ENCODE assay signal across 29 cellular contexts in genomic region chr1:36825226-36825625, GRCh38.
"Had no signal": no experiment of that assay in that cellular context is flagged by ENCODE, and none has a peak within 500 bp of the region (broad histone marks: within the 10 kb centered on the region; RNA-seq: fewer than 3 reads in every experiment).

No MANE protein-coding gene starts in this region.

- ATAC-seq: effector memory CD8-positive, alpha-beta T cell; heart right ventricle; left ventricle myocardium superior; lower lobe of right lung; mucosa of descending colon; natural killer cell treated with Interleukin-12 subunit alpha and Interleukin-12 subunit beta and Interleukin-15 and Interleukin-18, amount 100 ng/mL, for 72 hours; pancreas; stimulated activated naive B cell treated with anti-CD40 and anti-IgM and Interleukin-4, amounts not matched to agents 10 μg/mL and 1 μg/mL and 100 μg/mL, for 72 hours; upper lobe of right lung had no signal

- DNase-seq: dermis blood vessel endothelial cell; effector memory CD8-positive, alpha-beta T cell; erythroblast; esophagus squamous epithelium; foreskin melanocyte; glutamatergic neuron; heart right ventricle; hippocampal formation; kidney glomerular epithelial cell; left ventricle myocardium superior; lower lobe of right lung; mucosa of descending colon; naive B cell; occipital lobe; pancreas; retina; stimulated activated CD4-positive, alpha-beta T cell treated with anti-CD3 and anti-CD28 coated beads, Interleukin-15, amount 100 ng/mL, for 24 hours; stimulated activated CD4-positive, alpha-beta T cell treated with anti-CD3 and anti-CD28 coated beads, Interleukin-2, amount 100 ng/mL, for 48 hours; stimulated activated naive B cell treated with anti-CD40 and anti-IgM and Interleukin-4, amounts not matched to agents 10 μg/mL and 1 μg/mL and 100 μg/mL, for 72 hours; upper lobe of right lung; uterus had no signal

- H3K4me1 ChIP-seq: esophagus squamous epithelium, heart right ventricle, lower lobe of right lung, pancreas, tibial nerve, upper lobe of right lung, uterus had no signal

- H3K36me3 Mint-ChIP-seq: naive B cell; natural killer cell treated with Interleukin-12 subunit alpha and Interleukin-12 subunit beta and Interleukin-15 and Interleukin-18, amount 100 ng/mL, for 72 hours; stimulated activated naive B cell treated with anti-CD40 and anti-IgM and Interleukin-4, amounts not matched to agents 10 μg/mL and 1 μg/mL and 100 μg/mL, for 72 hours had no signal

- H3K27ac ChIP-seq: coronary artery, esophagus squamous epithelium, heart right ventricle, lower lobe of right lung, pancreas, skin epidermis, thoracic aorta, upper lobe of right lung, uterus had no signal

- H3K4me3 Mint-ChIP-seq: effector memory CD8-positive, alpha-beta T cell; natural killer cell treated with Interleukin-12 subunit alpha and Interleukin-12 subunit beta and Interleukin-15 and Interleukin-18, amount 100 ng/mL, for 72 hours; stimulated activated naive B cell treated with anti-CD40 and anti-IgM and Interleukin-4, amounts not matched to agents 10 μg/mL and 1 μg/mL and 100 μg/mL, for 72 hours; stimulated activated naive CD8-positive, alpha-beta T cell treated with anti-CD3 and anti-CD28 coated beads, Interleukin-15, Interleukin-2, amounts not matched to agents 100 ng/mL and 50 ng/mL, for 24 hours had no signal

- FAIRE-seq: endometrium, islet of Langerhans, pancreas had no signal

- H3K27me3 ChIP-seq: pancreas, tibial nerve, uterus had no signal

- H3K9me3 Mint-ChIP-seq: effector memory CD8-positive, alpha-beta T cell; natural killer cell treated with Interleukin-12 subunit alpha and Interleukin-12 subunit beta and Interleukin-15 and Interleukin-18, amount 100 ng/mL, for 72 hours; stimulated activated naive B cell treated with anti-CD40 and anti-IgM and Interleukin-4, amounts not matched to agents 10 μg/mL and 1 μg/mL and 100 μg/mL, for 72 hours; stimulated activated naive CD8-positive, alpha-beta T cell treated with anti-CD3 and anti-CD28 coated beads, Interleukin-15, Interleukin-2, amounts not matched to agents 100 ng/mL and 50 ng/mL, for 24 hours had no signal

- H3K9me3 ChIP-seq: esophagus squamous epithelium, heart right ventricle, lower lobe of right lung, mucosa of descending colon, pancreas, thoracic aorta, tibial nerve, upper lobe of right lung, uterus had no signal

- H3K36me3 ChIP-seq: esophagus squamous epithelium, heart right ventricle, lower lobe of right lung, pancreas, thoracic aorta, upper lobe of right lung, uterus had no signal

- H3K4me3 ChIP-seq: coronary artery, esophagus squamous epithelium, heart right ventricle, lower lobe of right lung, mucosa of descending colon, pancreas, skin epidermis, thoracic aorta, tibial nerve, upper lobe of right lung, uterus had no signal

- H3K27ac Mint-ChIP-seq: effector memory CD8-positive, alpha-beta T cell; naive B cell; natural killer cell treated with Interleukin-12 subunit alpha and Interleukin-12 subunit beta and Interleukin-15 and Interleukin-18, amount 100 ng/mL, for 72 hours; stimulated activated naive B cell treated with anti-CD40 and anti-IgM and Interleukin-4, amounts not matched to agents 10 μg/mL and 1 μg/mL and 100 μg/mL, for 72 hours; stimulated activated naive CD8-positive, alpha-beta T cell treated with anti-CD3 and anti-CD28 coated beads, Interleukin-15, Interleukin-2, amounts not matched to agents 100 ng/mL and 50 ng/mL, for 24 hours had no signal

- H3K4me1 Mint-ChIP-seq: naive B cell; stimulated activated naive B cell treated with anti-CD40 and anti-IgM and Interleukin-4, amounts not matched to agents 10 μg/mL and 1 μg/mL and 100 μg/mL, for 72 hours had no signal
